29 cellular contexts compared by ENCODE assay signal in genomic region chr7:17446340-17446739, GRCh38.
"Had no signal": no experiment of that assay in that cellular context is flagged by ENCODE, and none has a peak within 500 bp of the region (broad histone marks: within the 10 kb centered on the region; RNA-seq: fewer than 3 reads in every experiment).

No MANE protein-coding gene starts in this region.

- H3K4me1 ChIP-seq: body of pancreas, colonic mucosa, esophagus muscularis mucosa, gastroesophageal sphincter, heart right ventricle had no signal

- H3K4me3 ChIP-seq: body of pancreas, colonic mucosa, esophagus muscularis mucosa, gastroesophageal sphincter, heart right ventricle had no signal

- H3K9me3 ChIP-seq: colonic mucosa had no signal

- H3K27me3 ChIP-seq: body of pancreas, colonic mucosa, esophagus muscularis mucosa, gastroesophageal sphincter, heart right ventricle had no signal

- DNase-seq: activated B cell treated with CpG ODN at 0.5 μM for 24 hours; activated CD4-positive, alpha-beta T cell treated with anti-CD3 and anti-CD28 coated beads for 48 hours; activated CD4-positive, alpha-beta T cell treated with anti-CD3 and anti-CD28 coated beads, Interleukin-2, amount 50 U/mL, for 1 hour; activated CD4-positive, alpha-beta T cell treated with anti-CD3 and anti-CD28 coated beads, Interleukin-2, amount 50 U/mL, for 48 hours; activated CD8-positive, alpha-beta memory T cell treated with anti-CD3 and anti-CD28 coated beads for 24 hours; activated CD8-positive, alpha-beta T cell treated with anti-CD3 and anti-CD28 coated beads for 36 hours; activated effector memory CD4-positive, alpha-beta T cell treated with Interleukin-2 at 50 U/mL for 16 hours; activated gamma-delta T cell treated with Interleukin-2 at 50 U/mL for 16 hours; activated naive CD4-positive, alpha-beta T cell treated with anti-CD3 and anti-CD28 coated beads, Interleukin-2, amount 50 U/mL, for 16 hours; activated naive CD4-positive, alpha-beta T cell treated with Interleukin-2 at 50 U/mL for 16 hours; activated T-cell treated with anti-CD3 and anti-CD28 coated beads, Interleukin-2, amount 50 U/mL, for 4 hours; amygdala; aorta; body of pancreas; caudate nucleus; colonic mucosa; effector CD4-positive, alpha-beta T cell; effector memory CD8-positive, alpha-beta T cell; erythroblast; foreskin melanocyte; heart right ventricle; T-helper 1 cell; T-helper 17 cell; T1000; WERI-Rb-1 had no signal

- H3K36me3 ChIP-seq: colonic mucosa, esophagus muscularis mucosa, gastroesophageal sphincter, heart right ventricle, WERI-Rb-1 had no signal

- H3K27ac ChIP-seq: body of pancreas, colonic mucosa, esophagus muscularis mucosa, gastroesophageal sphincter, heart right ventricle, WERI-Rb-1 had no signal

- ATAC-seq: activated CD4-positive, CD25-positive, alpha-beta regulatory T cell treated with anti-CD3 and anti-CD28 coated beads, Interleukin-2, amount 50 U/mL, for 24 hours; activated CD8-positive, alpha-beta T cell treated with anti-CD3 and anti-CD28 coated beads for 36 hours; activated T-cell treated with anti-CD3 and anti-CD28 coated beads, Interleukin-2, amount 50 U/mL, for 4 hours; activated T-helper 17 cell treated with anti-CD3 and anti-CD28 coated beads, Interleukin-2, amount 50 U/mL, for 72 hours; body of pancreas; effector memory CD8-positive, alpha-beta T cell; gastroesophageal sphincter; heart right ventricle; T-helper 17 cell had no signal
